In genomic region chr19:46213156-46213555, GRCh38 we compare ENCODE assay signal across 22 cellular contexts. TPM values are rescaled to one million over a fixed set of nuclear protein-coding genes. Genes with fewer than 3 reads are reported as not detected.
DNase-seq lines count a peak whose midpoint lies in the region; ATAC-seq, FAIRE-seq and TF ChIP-seq lines count a peak whose summit lies in the region.
"Had no signal": no experiment of that assay in that cellular context is flagged by ENCODE, and none has a peak within 500 bp of the region (broad histone marks: within the 10 kb centered on the region; RNA-seq: fewer than 3 reads in every experiment).

No MANE protein-coding gene starts in this region.

- peak overlapping the region; percentile 14 for H3K27ac Mint-ChIP-seq in nephron progenitor cell
- H3K27ac Mint-ChIP-seq: IgD-negative memory B cell had no signal

- TF ChIP-seq RAD21 in A549 (conservative IDR thresholded peaks at IDR 0.05 in 1 of 2, IDR thresholded peaks at IDR 0.05 in 1 of 2), result no peak
- TF ChIP-seq RAD21 in H1 (IDR thresholded peaks at IDR 0.05 in 1 of 2, conservative IDR thresholded peaks at IDR 0.05 in 1 of 2; ENCODE audit: low read depth in 2 of 2, low read length in 2 of 2), result no peak

- peak overlapping the region; percentile 79; the same call in 2 of the 3 replicates for H3K4me2 ChIP-seq in A549
- H3K4me2 ChIP-seq in H1 (ENCODE audit: insufficient read depth in 1 of 2, low read depth in 2 of 2, low read length in 2 of 2), result no peak overlapping the region

- H3K9ac ChIP-seq in H1 (replicated peaks in 1 of 4; ENCODE audit: extremely low read depth in 1 of 4, low read depth in 3 of 4, low read length in 3 of 4), result no peak overlapping the region

- H2AK5ac ChIP-seq in H1 (ENCODE audit: low read depth, low read length), result 0 out of 2 replicates have a peak overlapping the region, but pooled peaks have one; percentile 4

- H3K79me2 ChIP-seq in H1 (ENCODE audit: control insufficient read depth in 1 of 2, insufficient read depth in 2 of 2, low read length in 2 of 2), result no peaks in the 10 kb centered on the region

- H3K9me3 ChIP-seq in A549 (no peaks in the 10 kb centered on the region), H1 (ENCODE audit: insufficient read depth in 2 of 2, low read depth in 1 of 2, low read length in 1 of 2) (no peaks in the 10 kb centered on the region), thyroid gland (no peaks in the 10 kb centered on the region)

- TF ChIP-seq POLR2A in A549 (IDR thresholded peaks at IDR 0.05; ENCODE audit: low read length) (no peak), H1 (IDR thresholded peaks at IDR 0.05; ENCODE audit: control extremely low read depth in 1 of 2, low read depth in 2 of 2, low read length in 2 of 2) (no peak), thyroid gland (IDR thresholded peaks at IDR 0.05) (no peak)

- no peak overlapping the region for H3K23ac ChIP-seq in H1 (ENCODE audit: insufficient read length)

- no peaks in the 10 kb centered on the region for H3K36me3 Mint-ChIP-seq in nephron progenitor cell (ENCODE audit: low read depth)
- H3K36me3 Mint-ChIP-seq: IgD-negative memory B cell had no signal

- H2BK15ac ChIP-seq in H1 (ENCODE audit: low read length), result no peak overlapping the region; the same call in 1 of the 2 replicates

- no peaks in the 10 kb centered on the region for H3K4me1 Mint-ChIP-seq in nephron progenitor cell

- POLR2A ChIA-PET in A549 (lab: Yijun Ruan, JAX) (no interaction called here), H1 (lab: Charles Lee; ENCODE audit: partially characterized antibody) (interaction anchor here (1.1 kb wide), 1 partner anchor 24 kb away, joined by 4 read pairs; no protein-coding TSS in a partner anchor)

- H4K8ac ChIP-seq in H1 (ENCODE audit: extremely low read depth, insufficient read depth, low read length), result no peak overlapping the region

- TF ChIP-seq EP300 in A549 (IDR thresholded peaks at IDR 0.05) (no peak), H1 (IDR thresholded peaks at IDR 0.05; ENCODE audit: borderline replicate concordance in 1 of 2, low read depth in 2 of 2, low read length in 2 of 2) (no peak)

- no peak overlapping the region for H2BK20ac ChIP-seq in H1 (ENCODE audit: low read length)

- CTCF ChIA-PET in A549 (lab: Yijun Ruan, JAX), result interaction anchor here (0.7 to 9.2 kb wide), 7 partner anchors 9 to 135 kb away, joined by 3 to 63 read pairs (median 8); no protein-coding TSS in a partner anchor
- CTCF ChIA-PET in H1 (lab: Charles Lee; ENCODE audit: partially characterized antibody), result interaction anchor here (0.6 to 1.9 kb wide), 6 partner anchors 14 to 325 kb away, joined by 3 to 17 read pairs (median 3); partner anchors contain the start of gene IGFL3

- H2AFZ ChIP-seq in H1 (ENCODE audit: low read length), result no peak overlapping the region

- H3K4me3 Mint-ChIP-seq in nephron progenitor cell, result no peak overlapping the region
- H3K4me3 Mint-ChIP-seq: IgD-negative memory B cell had no signal

- no peak overlapping the region for H2BK120ac ChIP-seq in H1 (replicated peaks; ENCODE audit: low read depth, low read length)

- H3K4ac ChIP-seq in H1 (replicated peaks; ENCODE audit: insufficient read length, low read depth, low read length), result no peak overlapping the region

- DNase-seq in A549 (ENCODE audit: low read depth in 1 of 2, low spot score in 1 of 2), result peak in 1 of 2 experiments; percentile 50
- DNase-seq in NCI-H69 (lab: John Stamatoyannopoulos, UW), result peak; percentile 13
- DNase-seq in H1 (ENCODE audit: low read depth in 1 of 2, low spot score in 2 of 2), result no peak
- DNase-seq in nephron progenitor cell, result no peak
- DNase-seq in NCI-H1694 (lab: John Stamatoyannopoulos, UW), result no peak
- no peak for DNase-seq in head of caudate nucleus
- DNase-seq in NCI-H2171 treated with DMSO at 0.1 percent for 48 hours (lab: John Stamatoyannopoulos, UW), result no peak
- no peak for DNase-seq in thyroid gland
- DNase-seq: DMS 273 treated with DMSO at 0.1 percent for 48 hours, GF-D8, Kasumi-1, NCI-H187 treated with DMSO at 0.1 percent for 48 hours, NCI-H2171, NCI-H446 treated with DMSO at 0.1 percent for 48 hours, NCI-H774 had no signal

- no peak overlapping the region for H2BK5ac ChIP-seq in H1 (ENCODE audit: low read depth, low read length)

- no peak for FAIRE-seq in A549 (lab: Jason Lieb, UNC)
- no peak for FAIRE-seq in H1 (lab: Jason Lieb, UNC)
- FAIRE-seq: A204.1, GM12892 had no signal

- no peaks in the 10 kb centered on the region for H4K20me1 ChIP-seq in H1 (replicated peaks in 1 of 2; ENCODE audit: control insufficient read depth in 1 of 2, insufficient read depth in 2 of 2, low read length in 2 of 2)

- H3K36me3 ChIP-seq in H1 (ENCODE audit: control insufficient read depth in 2 of 4, insufficient read depth in 4 of 4, low read length in 3 of 4) (no peaks in the 10 kb centered on the region), thyroid gland (no peaks in the 10 kb centered on the region)

- no peak overlapping the region for H3K18ac ChIP-seq in H1 (ENCODE audit: extremely low read depth, low read length)

- no peak overlapping the region for H3K14ac ChIP-seq in H1 (ENCODE audit: insufficient read length)

- ATAC-seq in A549, result peak; percentile 17 to 40; a peak in 4 of 6 replicates

- H3K4me3 ChIP-seq in A549, result no peak overlapping the region
- no peak overlapping the region for H3K4me3 ChIP-seq in H1 (ENCODE audit: extremely low read depth in 1 of 4, insufficient read depth in 2 of 4, low read depth in 3 of 4, low read length in 4 of 4)
- no peak overlapping the region for H3K4me3 ChIP-seq in thyroid gland (replicated peaks in 1 of 3)

- peak overlapping the region; percentile 81; the same call in 1 of the 2 replicates for H2BK12ac ChIP-seq in H1 (ENCODE audit: low read depth, low read length)

- H3K56ac ChIP-seq in H1 (replicated peaks; ENCODE audit: insufficient read length, low read depth, low read length), result no peak overlapping the region

- H3K27me3 ChIP-seq in H1 (replicated peaks in 1 of 4; ENCODE audit: control insufficient read depth in 3 of 4, extremely low read depth in 1 of 4, insufficient read depth in 3 of 4, low read length in 3 of 4) (no peaks in the 10 kb centered on the region; a peak in 1 of 7 replicates), thyroid gland (no peaks in the 10 kb centered on the region)

- no peak overlapping the region for H4K5ac ChIP-seq in H1 (ENCODE audit: insufficient read length, low read depth, low read length)

- intact Hi-C loops in head of caudate nucleus (cut with DNase I) (no loop called here), thyroid gland (cut with DNase I) (no loop called here)

- H3K79me1 ChIP-seq in H1 (ENCODE audit: low read depth, low read length), result no peaks in the 10 kb centered on the region

- H3K23me2 ChIP-seq in H1 (ENCODE audit: low read depth, low read length), result no peaks in the 10 kb centered on the region

- no peak overlapping the region for H4K91ac ChIP-seq in H1 (replicated peaks; ENCODE audit: insufficient read length, low read length)

- H3K27ac ChIP-seq in A549, result peak overlapping the region; percentile 71 to 80
- no peak overlapping the region for H3K27ac ChIP-seq in H1 (ENCODE audit: low read depth, low read length)
- H3K27ac ChIP-seq in thyroid gland, result no peak overlapping the region
- H3K27ac ChIP-seq: C4-2B had no signal

- H3K4me1 ChIP-seq in A549 (peaks cover 65% of the 10 kb centered on the region), H1 (replicated peaks in 1 of 4; ENCODE audit: control insufficient read depth in 3 of 4, insufficient read depth in 4 of 4, low read length in 3 of 4) (peaks cover 3 to 17% (median 6%) of the 10 kb centered on the region in 4 experiments; a peak in 5 of 7 replicates), thyroid gland (peaks cover 6 to 13% of the 10 kb centered on the region in 2 donors)

- 75% methylated on average over 11 of the region's 11 CpGs for WGBS in A549 (ENCODE audit: missing lambda C conversion rate)
- 85% methylated on average over 9 of the region's 11 CpGs; no CpG with 5 or more reads in 1 of the 2 experiments for WGBS in H1 (ENCODE audit: extremely low coverage in 1 of 2, insufficient coverage in 1 of 2, insufficient read length in 1 of 2, insufficient replicate concordance in 2 of 2, low coverage in 1 of 2, low lambda C conversion rate in 2 of 2, missing lambda C conversion rate in 1 of 2), 2 experiments
- WGBS in thyroid gland, 2 donors, result 88 to 89% methylated on average over 5 to 8 of the region's 11 CpGs

- H3K27me3 Mint-ChIP-seq in nephron progenitor cell (ENCODE audit: low read depth, poor library complexity), result peaks cover 50% of the 10 kb centered on the region

- TF ChIP-seq CTCF in A549 (IDR thresholded peaks at IDR 0.05) (no peak), H1 (IDR thresholded peaks at IDR 0.05; ENCODE audit: control extremely low read depth in 1 of 3, insufficient read depth in 1 of 3, low read depth in 1 of 3, low read length in 3 of 3) (no peak), nephron progenitor cell (IDR thresholded peaks at IDR 0.05) (no peak), thyroid gland (IDR thresholded peaks at IDR 0.05) (no peak)

- H3K9me3 Mint-ChIP-seq in nephron progenitor cell, result no peaks in the 10 kb centered on the region

TF ChIP-seq in A549, 52 proteins besides CTCF, POLR2A, EP300 and RAD21 (continues in another document):
- no peak for TF ChIP-seq HEYL (CRISPR knock-in tag; IDR thresholded peaks at IDR 0.05)

TF ChIP-seq in H1, 55 proteins besides CTCF, POLR2A, EP300 and RAD21 (continues in another document):
- TF ChIP-seq YY1 (IDR thresholded peaks at IDR 0.05; ENCODE audit: low read depth, low read length) (no peak), SP4 (IDR thresholded peaks at IDR 0.05; ENCODE audit: low read length) (no peak), POLR2AphosphoS5 (IDR thresholded peaks at IDR 0.05; ENCODE audit: low read depth, low read length) (no peak), SRF (IDR thresholded peaks at IDR 0.05; ENCODE audit: low read depth, low read length) (no peak), JUND (IDR thresholded peaks at IDR 0.05; ENCODE audit: low read length) (no peak), TAF7 (optimal IDR thresholded peaks at IDR 0.05; ENCODE audit: borderline replicate concordance, low read depth, low read length) (no peak)

RNA-seq across cellular contexts. Expression of gene IGFL1, which starts 16.4 kb away (rescaled TPM):
- 0.70 and 0.88 TPM in 2 replicates for polyA plus RNA-seq in A549 (2011; rRNA removed)
- polyA plus RNA-seq in A549 (2012; cell fraction: cytosol; rRNA removed), result 0.97 and 0.98 TPM in 2 replicates
- 1.4 TPM in 2 replicates for polyA plus RNA-seq in A549 (2012; cell fraction: nucleus; rRNA removed)
- polyA plus RNA-seq in A549 (2017; fragmentation: RNase III; extraction: RNeasy Plus Mini Kit Qiagen cat#74134 plus additional on column Dnase treatment), result 1.0 to 1.9 TPM (median 1.1 TPM) in 3 replicates
- polyA minus RNA-seq in A549 (2011; rRNA and poly(A)+ RNA removed), result 0.88 and 1.6 TPM in 2 replicates
- total RNA-seq in H1 (2021; fragmentation: NEBNext Ultra II Directional; extraction: Animal tissue kit (Norgen Biotek cat#: 25700)), result not detected in 2 replicates
- polyA plus RNA-seq in H1 (2011; rRNA removed), result not detected in 2 replicates
- polyA plus RNA-seq in H1 (2011; cell fraction: cytosol; rRNA removed), result not detected
- not detected for polyA plus RNA-seq in H1 (2011; cell fraction: nucleus; rRNA removed)
- polyA plus RNA-seq in H1 (2012, experiment 1 of 2), result not detected in 4 replicates
- polyA plus RNA-seq in H1 (2012, experiment 2 of 2), result not detected
- polyA plus RNA-seq in H1 (2013, experiment 1 of 2), result 0.08 TPM
- polyA plus RNA-seq in H1 (2013, experiment 2 of 2), result not detected
- polyA minus RNA-seq in H1 (2011; rRNA and poly(A)+ RNA removed), result not detected in 2 replicates
- polyA minus RNA-seq in H1 (2011; cell fraction: cytosol; rRNA and poly(A)+ RNA removed), result not detected
- not detected for polyA minus RNA-seq in H1 (2011; cell fraction: nucleus; rRNA and poly(A)+ RNA removed)
- not detected for total RNA-seq in thyroid gland
- total RNA-seq: H4, HT-29, SK-MEL-5 had no signal
- polyA plus RNA-seq: IgD-negative memory B cell had no signal

Comparison
In these comparisons a context has a peak if more than half of its experiments do, and no peak if none do; other contexts are left out.
1. H3K27ac ChIP-seq: peak in A549 (2 of 2); none in H1 (single experiment) and thyroid gland (0 of 3).